ENCODE assay signal across 9 cellular contexts in the genomic region with DNA sequence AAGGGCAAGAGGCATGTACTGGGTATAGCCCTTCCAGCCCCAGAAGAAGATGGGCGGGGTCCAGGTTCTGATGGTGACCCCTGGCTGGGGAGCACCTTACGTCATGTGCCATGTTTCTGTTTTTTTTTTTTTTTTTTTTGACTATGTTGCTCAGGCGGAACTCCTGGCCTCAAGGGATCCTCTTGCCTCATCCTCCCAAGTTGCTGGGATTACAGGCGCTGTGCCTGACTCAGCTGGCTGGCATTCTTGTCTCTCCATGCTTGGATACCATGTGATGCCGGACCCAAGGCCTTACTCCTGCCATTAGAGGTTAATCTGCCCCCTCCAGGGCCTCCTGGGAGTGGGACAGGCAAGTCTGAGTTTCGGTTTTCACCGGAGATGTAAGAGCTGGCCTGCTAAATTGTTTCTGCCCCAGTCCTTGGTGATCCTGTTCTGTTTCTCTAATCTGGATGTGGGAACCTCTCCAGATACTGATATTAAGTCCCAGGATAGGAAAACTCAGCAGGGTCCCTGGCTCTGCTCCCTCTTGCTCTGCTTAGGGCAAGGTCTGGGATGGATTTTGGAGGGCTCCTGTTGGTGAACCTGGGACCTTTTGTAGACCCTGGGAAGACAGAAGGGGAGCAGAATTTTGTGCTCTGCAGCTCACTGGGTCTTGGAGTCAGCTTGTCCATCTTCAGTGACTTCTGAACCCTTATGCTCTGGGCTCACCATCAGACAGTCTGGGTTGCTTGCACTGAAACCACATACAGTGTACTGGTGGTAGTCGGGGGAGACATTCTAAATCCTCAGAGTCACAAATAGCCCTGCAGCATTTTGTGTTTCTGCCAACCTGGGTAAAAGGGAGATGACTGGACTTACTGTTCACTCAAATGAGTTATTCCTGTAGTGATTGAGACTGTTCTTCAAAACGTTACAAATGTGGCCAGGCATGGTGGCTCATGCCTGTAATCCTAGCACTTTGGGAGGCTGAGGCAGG. TPM values are rescaled to one million over a fixed set of nuclear protein-coding genes. Genes with fewer than 3 reads are reported as not detected.
DNase-seq lines count a peak whose midpoint lies in the region; ATAC-seq, FAIRE-seq and TF ChIP-seq lines count a peak whose summit lies in the region.
"Had no signal": no experiment of that assay in that cellular context is flagged by ENCODE, and none has a peak within 500 bp of the region (broad histone marks: within the 10 kb centered on the region; RNA-seq: fewer than 3 reads in every experiment).

No MANE protein-coding gene starts in this region.

- no peak overlapping the region for H3K9ac ChIP-seq in kidney (ENCODE audit: low read length in 2 of 2)

- H3K4me3 ChIP-seq in body of pancreas (no peak overlapping the region), kidney (ENCODE audit: low read length in 2 of 2) (no peak overlapping the region), tibial nerve (no peak overlapping the region)

- 77 to 79% methylated on average over 9 of the region's 9 CpGs for WGBS in body of pancreas, 2 donors
- WGBS in tibial nerve, 2 donors: 71 to 82% methylated on average over 9 of the region's 9 CpGs

- TF ChIP-seq POLR2A in body of pancreas (IDR thresholded peaks at IDR 0.05) (no peak), tibial nerve (IDR thresholded peaks at IDR 0.05) (no peak)

- no peaks in the 10 kb centered on the region for H3K36me3 ChIP-seq in body of pancreas (replicated peaks in 1 of 2; ENCODE audit: insufficient read depth in 1 of 2, low read depth in 2 of 2)
- no peaks in the 10 kb centered on the region for H3K36me3 ChIP-seq in kidney (ENCODE audit: control insufficient read depth in 1 of 2, insufficient read depth in 2 of 2, low read length in 2 of 2)
- no peaks in the 10 kb centered on the region for H3K36me3 ChIP-seq in tibial nerve

- FAIRE-seq in kidney (lab: Jason Lieb, UNC): no peak
- no peak for FAIRE-seq in D721Med (lab: Jason Lieb, UNC)
- FAIRE-seq in GM19239 (lab: Jason Lieb, UNC): no peak

- no peak for TF ChIP-seq CTCF in body of pancreas (IDR thresholded peaks at IDR 0.05)
- TF ChIP-seq CTCF in kidney (IDR thresholded peaks at IDR 0.05; ENCODE audit: borderline replicate concordance, extremely low read depth, insufficient read depth): no peak
- TF ChIP-seq CTCF in tibial nerve (IDR thresholded peaks at IDR 0.05): no peak
- no peak for TF ChIP-seq CTCF in D721Med (IDR thresholded peaks at IDR 0.05; ENCODE audit: insufficient read depth, missing control alignments)

- H3K4me1 ChIP-seq in body of pancreas (no peaks in the 10 kb centered on the region), kidney (ENCODE audit: control insufficient read depth in 1 of 2, insufficient read depth in 1 of 2, low read depth in 1 of 2, low read length in 2 of 2) (peaks cover 0 to 14% of the 10 kb centered on the region in 2 donors), tibial nerve (peaks cover 0 to 15% (median 0%) of the 10 kb centered on the region in 4 donors)

- ATAC-seq in body of pancreas: peak; percentile 39
- no peak for ATAC-seq in GM18511 (IDR thresholded peaks at IDR 0.05; ENCODE audit: unreplicated experiment)

- TF ChIP-seq EP300 in tibial nerve (IDR thresholded peaks at IDR 0.05): peak in 1 of 2 donors; percentile 59

- H3K9me3 ChIP-seq in body of pancreas (no peaks in the 10 kb centered on the region), kidney (ENCODE audit: control insufficient read depth in 1 of 2, low read length in 2 of 2) (no peaks in the 10 kb centered on the region), tibial nerve (no peaks in the 10 kb centered on the region)

- intact Hi-C loops in body of pancreas (cut with DNase I) (no loop called here), kidney (cut with DNase I) (no loop called here)

- H3K27me3 ChIP-seq in body of pancreas (no peaks in the 10 kb centered on the region), tibial nerve (peaks cover 0 to 4% of the 10 kb centered on the region in 2 donors)

- H3K27ac ChIP-seq in body of pancreas (peak overlapping the region in 2 of 4 donors; percentile 32 to 55), kidney (ENCODE audit: low read depth in 2 of 2, low read length in 2 of 2) (peak overlapping the region; percentile 36 to 72), tibial nerve (peak overlapping the region in 2 of 4 donors; percentile 60 to 63)

- DNase-seq in HS-27A (ENCODE audit: low read depth) (peak; percentile 96), body of pancreas (peak; percentile 29 to 54 (median 46)), kidney (peak; percentile 92), tibial nerve (ENCODE audit: low spot score in 2 of 2) (peak; percentile 48 to 61), D721Med (ENCODE audit: insufficient read length, low spot score) (no peak), GM19239 (ENCODE audit: insufficient read length, low spot score) (no peak), NCI-H1417 treated with DMSO at 0.1 percent for 48 hours (lab: John Stamatoyannopoulos, UW) (no peak)
- DNase-seq: NCI-H774 had no signal

RNA-seq across cellular contexts. Expression of gene PTK7, which starts 45.1 kb away (rescaled TPM):
- total RNA-seq in body of pancreas (10 to 100 TPM; 26.4 to 28.0 TPM), kidney (55.2 TPM), tibial nerve (1 to 10 TPM; 1.5 to 5.5 (median 3.9) TPM)
- polyA plus RNA-seq in kidney (ENCODE audit: insufficient read depth, low read depth, low replicate concordance): 26.0 TPM

RNA-seq across cellular contexts. Expression of gene SRF, which starts 49.8 kb away (rescaled TPM):
- total RNA-seq in body of pancreas (10 to 100 TPM; 12.7 to 30.7 TPM), kidney (30.6 TPM), tibial nerve (10 to 100 TPM; 28.4 to 49.8 (median 35.3) TPM)
- polyA plus RNA-seq in kidney (ENCODE audit: insufficient read depth, low read depth, low replicate concordance): 13.8 TPM

Comparison
In these comparisons a context has a peak if more than half of its experiments do, and no peak if none do; other contexts are left out.
1. DNase-seq: peak in HS-27A (single experiment), body of pancreas (4 of 4), kidney (single experiment) and tibial nerve (2 of 2); none in D721Med (single experiment), GM19239 (single experiment) and NCI-H1417 treated with DMSO at 0.1 percent for 48 hours (single experiment).